Comparison of ENCODE assay signal across 8 cellular contexts in the genomic region with DNA sequence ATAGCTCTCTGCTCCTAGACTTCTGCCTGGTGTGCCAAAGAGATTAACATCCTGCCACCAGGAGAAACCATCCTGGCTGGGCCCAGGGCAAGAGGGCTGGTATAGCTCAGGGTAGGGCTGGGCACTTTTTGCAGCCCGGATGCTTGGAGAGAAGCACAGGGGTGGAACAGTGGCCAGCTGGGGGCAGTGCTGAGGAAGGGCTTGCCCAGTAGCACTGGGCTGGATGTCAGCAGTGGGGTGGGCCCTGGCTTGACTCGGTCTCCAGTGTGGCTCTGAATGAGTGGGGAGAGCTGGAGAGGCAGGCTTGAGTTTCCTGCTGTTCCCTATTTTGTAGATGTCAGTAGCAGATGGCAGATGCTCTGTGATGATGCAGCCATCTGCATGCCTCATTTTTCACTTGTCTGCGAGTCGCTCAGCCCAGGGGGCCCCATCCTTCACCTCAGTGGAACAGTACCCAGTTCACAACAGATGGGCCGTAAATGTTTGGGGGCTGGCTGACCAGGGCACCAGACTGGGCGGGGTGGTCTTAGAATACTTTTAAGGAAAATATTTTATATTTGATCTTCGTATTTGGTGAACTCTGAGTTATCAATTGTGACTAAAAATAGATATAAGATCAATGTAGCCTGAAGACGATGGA. TPM values are rescaled to one million over a fixed set of nuclear protein-coding genes. Genes with fewer than 3 reads are reported as not detected.
A peak's percentile ranks its signal among the peaks of the same experiment; 100 is the strongest.
DNase-seq lines count a peak whose midpoint lies in the region; ATAC-seq and TF ChIP-seq lines count a peak whose summit lies in the region.

No MANE protein-coding gene starts in this region.

- no peak overlapping the region for H3K4me3 ChIP-seq in AG10803 (ENCODE audit: low read length)

- H3K27me3 ChIP-seq in foreskin keratinocyte: peaks cover 18% of the 10 kb centered on the region

- DNase-seq in AG10803 (ENCODE audit: low read depth) (no peak), activated T-cell treated with anti-CD3 and anti-CD28 coated beads for 48 hours (ENCODE audit: low read depth) (peak; percentile 20), foreskin keratinocyte (peak in 1 of 2 donors; percentile 20), NCI-H1417 (lab: John Stamatoyannopoulos, UW) (no peak)
- DNase-seq in stimulated activated CD4-positive, alpha-beta T cell treated with anti-CD3 and anti-CD28 coated beads, Interleukin-1b, Interleukin-23, amount 100 ng/mL, for 24 hours (ENCODE audit: low read depth in 4 of 4, low spot score in 1 of 4): peak in 3 of 4 experiments; percentile 5 to 34 (median 9)

- H3K4me1 ChIP-seq in foreskin keratinocyte: no peaks in the 10 kb centered on the region

- H3K27ac ChIP-seq in foreskin keratinocyte: no peak overlapping the region

- ATAC-seq in foreskin keratinocyte: peak; percentile 28
- ATAC-seq in HG02588 (IDR thresholded peaks at IDR 0.05; ENCODE audit: unreplicated experiment): no peak
- no peak for ATAC-seq in GM19328 (IDR thresholded peaks at IDR 0.05; ENCODE audit: unreplicated experiment)

- TF ChIP-seq CTCF in AG10803 (conservative IDR thresholded peaks at IDR 0.05; ENCODE audit: low read length): peak; percentile 28
- peak; percentile 35; the same call in 1 of the 2 replicates for TF ChIP-seq CTCF in LNCAP (IDR thresholded peaks at IDR 0.05)
- TF ChIP-seq CTCF in foreskin keratinocyte (conservative IDR thresholded peaks at IDR 0.05): peak; percentile 57

RNA-seq across cellular contexts. Expression of a gene that starts 56.4 kb away (rescaled TPM):
- not detected in 2 replicates for total RNA-seq in foreskin keratinocyte
- not detected in 2 replicates for polyA plus RNA-seq in foreskin keratinocyte

Comparison
In these comparisons a context has a peak if more than half of its experiments do, and no peak if none do; other contexts are left out.
1. DNase-seq: peak in activated T-cell treated with anti-CD3 and anti-CD28 coated beads for 48 hours (single experiment) and stimulated activated CD4-positive, alpha-beta T cell treated with anti-CD3 and anti-CD28 coated beads, Interleukin-1b, Interleukin-23, amount 100 ng/mL, for 24 hours (3 of 4); none in AG10803 (single experiment) and NCI-H1417 (0 of 3).
2. Peak in every context shown above with its lines, with median percentiles within 50 percentile points of each other: CTCF ChIP-seq.